13 cellular contexts compared by ENCODE assay signal in genomic region chr5:66246621-66247020, GRCh38.
DNase-seq lines count a peak whose midpoint lies in the region; ATAC-seq and TF ChIP-seq lines count a peak whose summit lies in the region.
"Had no signal": no experiment of that assay in that cellular context is flagged by ENCODE, and none has a peak within 500 bp of the region (broad histone marks: within the 10 kb centered on the region; RNA-seq: fewer than 3 reads in every experiment).

No MANE protein-coding gene starts in this region.

- peak; percentile 54 for DNase-seq in A172 (ENCODE audit: low spot score)
- DNase-seq in HCEC 1CT, result peak; percentile 80
- peak; percentile 55 for DNase-seq in amniotic epithelial cell (ENCODE audit: low read depth)
- DNase-seq in fibroblast of villous mesenchyme (ENCODE audit: low read depth), result peak; percentile 28
- no peak for DNase-seq in NCI-H1417 (lab: John Stamatoyannopoulos, UW)
- no peak for DNase-seq in NOMO-1 treated with DMSO at 0.1 percent for 48 hours (lab: John Stamatoyannopoulos, UW; ENCODE audit: unreplicated experiment)
- no peak for DNase-seq in progenitor cell of endocrine pancreas (ENCODE audit: low spot score, unreplicated experiment)
- DNase-seq: activated naive CD8-positive, alpha-beta T cell treated with anti-CD3 and anti-CD28 coated beads for 36 hours; Calu3; nucleus accumbens; stomach had no signal

- TF ChIP-seq CTCF in fibroblast of villous mesenchyme (IDR thresholded peaks at IDR 0.05; ENCODE audit: insufficient read depth, low read depth, low read length), result no peak
- no peak for TF ChIP-seq CTCF in progenitor cell of endocrine pancreas (IDR thresholded peaks at IDR 0.05; ENCODE audit: unreplicated experiment)

- H3K27me3 Mint-ChIP-seq in progenitor cell of endocrine pancreas, result peaks cover under 1% of the 10 kb centered on the region
- H3K27me3 Mint-ChIP-seq: activated naive CD8-positive, alpha-beta T cell treated with anti-CD3 and anti-CD28 coated beads for 36 hours had no signal

- H3K4me3 ChIP-seq in fibroblast of villous mesenchyme (ENCODE audit: low read depth, low read length), result no peak overlapping the region
- H3K4me3 ChIP-seq: coronary artery, stomach had no signal

- H3K27ac Mint-ChIP-seq in progenitor cell of endocrine pancreas, result no peak overlapping the region
- H3K27ac Mint-ChIP-seq: activated naive CD8-positive, alpha-beta T cell treated with anti-CD3 and anti-CD28 coated beads for 36 hours had no signal

- H3K4me3 Mint-ChIP-seq in progenitor cell of endocrine pancreas (ENCODE audit: low read depth), result no peak overlapping the region
- H3K4me3 Mint-ChIP-seq: activated naive CD8-positive, alpha-beta T cell treated with anti-CD3 and anti-CD28 coated beads for 36 hours had no signal

- H3K4me1 Mint-ChIP-seq in progenitor cell of endocrine pancreas (ENCODE audit: low read depth), result no peaks in the 10 kb centered on the region
- H3K4me1 Mint-ChIP-seq: activated naive CD8-positive, alpha-beta T cell treated with anti-CD3 and anti-CD28 coated beads for 36 hours had no signal

- no peaks in the 10 kb centered on the region for H3K36me3 Mint-ChIP-seq in progenitor cell of endocrine pancreas (ENCODE audit: insufficient read depth)
- H3K36me3 Mint-ChIP-seq: activated naive CD8-positive, alpha-beta T cell treated with anti-CD3 and anti-CD28 coated beads for 36 hours had no signal

- ATAC-seq in GM21515 (IDR thresholded peaks at IDR 0.05; ENCODE audit: unreplicated experiment), result no peak

- H3K9me3 Mint-ChIP-seq in progenitor cell of endocrine pancreas (ENCODE audit: low read depth), result no peaks in the 10 kb centered on the region
- H3K9me3 Mint-ChIP-seq: activated naive CD8-positive, alpha-beta T cell treated with anti-CD3 and anti-CD28 coated beads for 36 hours had no signal

Comparison
In these comparisons a context has a peak if more than half of its experiments do, and no peak if none do; other contexts are left out.
1. DNase-seq: peak in A172 (single experiment), HCEC 1CT (single experiment), amniotic epithelial cell (single experiment) and fibroblast of villous mesenchyme (single experiment); none in NCI-H1417 (0 of 3), NOMO-1 treated with DMSO at 0.1 percent for 48 hours (single experiment) and progenitor cell of endocrine pancreas (single experiment).